ENCODE assay signal across 20 cellular contexts in the genomic region with DNA sequence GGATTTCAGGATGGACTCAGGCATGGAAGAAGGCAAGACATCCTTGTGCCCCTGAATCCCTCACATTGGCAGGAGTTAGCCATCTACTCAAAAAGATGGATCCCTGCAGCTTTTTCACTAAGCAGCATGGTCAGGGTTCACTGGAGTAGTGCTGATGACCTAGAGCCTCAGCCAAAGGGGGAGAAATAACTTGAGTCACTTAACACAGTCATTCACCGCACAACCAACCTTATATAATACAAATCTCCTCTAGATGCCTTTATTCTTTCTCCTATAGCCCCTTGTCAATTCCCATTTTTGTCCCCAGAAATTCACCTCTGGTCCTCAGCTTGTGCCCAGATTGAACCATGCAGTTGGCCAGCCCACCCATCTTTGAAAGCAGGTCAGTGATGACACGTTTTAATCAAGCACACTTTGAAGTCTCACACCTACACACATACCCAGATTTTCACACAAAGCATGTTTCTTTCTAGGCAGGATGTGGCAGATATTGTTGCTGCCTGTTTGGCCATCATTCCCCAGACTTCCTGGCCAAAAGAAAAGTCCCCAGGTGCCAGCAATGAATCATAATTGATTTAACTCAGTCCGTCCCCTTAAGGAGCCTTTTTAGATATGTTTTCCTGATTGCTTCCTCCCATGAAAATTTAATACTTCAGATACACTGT.
DNase-seq lines count a peak whose midpoint lies in the region; ATAC-seq, FAIRE-seq and TF ChIP-seq lines count a peak whose summit lies in the region.
"Had no signal": no experiment of that assay in that cellular context is flagged by ENCODE, and none has a peak within 500 bp of the region (broad histone marks: within the 10 kb centered on the region; RNA-seq: fewer than 3 reads in every experiment).

No MANE protein-coding gene starts in this region.

- H3K27ac ChIP-seq in keratinocyte (ENCODE audit: control insufficient read depth, insufficient read depth, low read length), result no peak overlapping the region
- H3K27ac ChIP-seq: 22Rv1; BLaER1 treated with 17β-estradiol and CSF1 and Interleukin-3, amounts not matched to agents 10 nM and 100 nM; coronary artery had no signal

- H4K20me1 ChIP-seq in keratinocyte (ENCODE audit: control insufficient read depth, extremely low read depth, insufficient read depth, low read length), result no peaks in the 10 kb centered on the region
- H4K20me1 ChIP-seq: BLaER1 treated with 17β-estradiol and CSF1 and Interleukin-3, amounts not matched to agents 10 nM and 100 nM had no signal

- H3K27me3 ChIP-seq in keratinocyte (ENCODE audit: control insufficient read depth, extremely low read depth, insufficient read depth, low read length), result no peaks in the 10 kb centered on the region
- H3K27me3 ChIP-seq: BLaER1 treated with 17β-estradiol and CSF1 and Interleukin-3, amounts not matched to agents 10 nM and 100 nM; spleen had no signal

- no peaks in the 10 kb centered on the region for H3K4me1 ChIP-seq in keratinocyte (ENCODE audit: control insufficient read depth, extremely low read depth, insufficient read depth, low read length)

- H3K4me1 Mint-ChIP-seq in activated naive CD4-positive, alpha-beta T cell treated with anti-CD3 and anti-CD28 coated beads, Interleukin-2, amount 10 ng/mL, durations not matched to agents 7 days and 5 days, result peaks cover 29% of the 10 kb centered on the region
- H3K4me1 Mint-ChIP-seq: neural crest cell had no signal

- no peak overlapping the region for H3K4me3 Mint-ChIP-seq in activated naive CD4-positive, alpha-beta T cell treated with anti-CD3 and anti-CD28 coated beads, Interleukin-2, amount 10 ng/mL, durations not matched to agents 7 days and 5 days
- H3K4me3 Mint-ChIP-seq: memory B cell; neural crest cell; stimulated activated memory B cell treated with anti-CD40 and anti-IgM and Interleukin-4, amounts not matched to agents 10 μg/mL and 1 μg/mL and 100 μg/mL, for 72 hours had no signal

- H2AFZ ChIP-seq in keratinocyte (ENCODE audit: control insufficient read depth, low read length), result no peak overlapping the region

- H3K36me3 ChIP-seq in keratinocyte (ENCODE audit: control insufficient read depth in 2 of 2, extremely low read depth in 1 of 2, insufficient read depth in 2 of 2, low read length in 2 of 2), result no peaks in the 10 kb centered on the region
- H3K36me3 ChIP-seq: BLaER1 treated with 17β-estradiol and CSF1 and Interleukin-3, amounts not matched to agents 10 nM and 100 nM; spleen had no signal

- CTCF ChIA-PET in activated naive CD4-positive, alpha-beta T cell treated with anti-CD3 and anti-CD28 coated beads, Interleukin-2, amount 10 ng/mL, durations not matched to agents 7 days and 5 days (lab: Charles Lee), result no interaction called here

- peak; percentile 39 for FAIRE-seq in keratinocyte (lab: Jason Lieb, UNC)
- FAIRE-seq: HepG2 had no signal

- H3K9ac ChIP-seq in keratinocyte (ENCODE audit: control insufficient read depth, extremely low read depth, insufficient read depth, low read length), result no peak overlapping the region
- H3K9ac ChIP-seq: BLaER1 treated with 17β-estradiol and CSF1 and Interleukin-3, amounts not matched to agents 10 nM and 100 nM had no signal

- H3K27ac Mint-ChIP-seq in activated naive CD4-positive, alpha-beta T cell treated with anti-CD3 and anti-CD28 coated beads, Interleukin-2, amount 10 ng/mL, durations not matched to agents 7 days and 5 days, result peak overlapping the region; percentile 87
- H3K27ac Mint-ChIP-seq: stimulated activated memory B cell treated with anti-CD40 and anti-IgM and Interleukin-4, amounts not matched to agents 10 μg/mL and 1 μg/mL and 100 μg/mL, for 72 hours had no signal

- no peaks in the 10 kb centered on the region for H3K79me2 ChIP-seq in keratinocyte (ENCODE audit: control insufficient read depth, insufficient read depth, low read length)

- peak; percentile 25 to 33 for ATAC-seq in activated CD4-positive, CD25-positive, alpha-beta regulatory T cell treated with anti-CD3 and anti-CD28 coated beads, Interleukin-2, amount 50 U/mL, for 24 hours
- ATAC-seq: esophagus mucosa; HepG2; stimulated activated memory B cell treated with anti-CD40 and anti-IgM and Interleukin-4, amounts not matched to agents 10 μg/mL and 1 μg/mL and 100 μg/mL, for 72 hours had no signal

- H3K9me3 Mint-ChIP-seq in activated naive CD4-positive, alpha-beta T cell treated with anti-CD3 and anti-CD28 coated beads, Interleukin-2, amount 10 ng/mL, durations not matched to agents 7 days and 5 days, result peaks cover 8% of the 10 kb centered on the region

- H3K4me3 ChIP-seq in keratinocyte (ENCODE audit: control insufficient read depth in 2 of 3, extremely low read depth in 1 of 3, insufficient read depth in 2 of 3, low read depth in 1 of 3, low read length in 3 of 3), result no peak overlapping the region
- H3K4me3 ChIP-seq: BLaER1 treated with 17β-estradiol and CSF1 and Interleukin-3, amounts not matched to agents 10 nM and 100 nM; coronary artery; spleen had no signal

- H3K27me3 Mint-ChIP-seq in activated naive CD4-positive, alpha-beta T cell treated with anti-CD3 and anti-CD28 coated beads, Interleukin-2, amount 10 ng/mL, durations not matched to agents 7 days and 5 days, result no peaks in the 10 kb centered on the region
- H3K27me3 Mint-ChIP-seq: memory B cell; stimulated activated memory B cell treated with anti-CD40 and anti-IgM and Interleukin-4, amounts not matched to agents 10 μg/mL and 1 μg/mL and 100 μg/mL, for 72 hours had no signal

- no peak for TF ChIP-seq CTCF in keratinocyte (optimal IDR thresholded peaks at IDR 0.05 in 1 of 3, IDR thresholded peaks at IDR 0.05 in 1 of 3, conservative IDR thresholded peaks at IDR 0.05 in 1 of 3; ENCODE audit: extremely low read depth in 1 of 3, insufficient read depth in 2 of 3, low read length in 3 of 3)

- DNase-seq in activated CD4-positive, CD25-positive, alpha-beta regulatory T cell treated with anti-CD3 and anti-CD28 coated beads, Interleukin-2, amount 50 U/mL, for 72 hours, result no peak
- DNase-seq in HT1080 (ENCODE audit: low read depth) (peak; percentile 47), keratinocyte (ENCODE audit: low read depth, low spot score) (no peak), NCI-H345 (lab: John Stamatoyannopoulos, UW) (no peak), NCI-H526 treated with DMSO at 0.1 percent for 48 hours (lab: John Stamatoyannopoulos, UW) (no peak)
- DNase-seq in activated naive CD4-positive, alpha-beta T cell treated with anti-CD3 and anti-CD28 coated beads, Interleukin-2, amount 10 ng/mL, durations not matched to agents 7 days and 5 days, result peak; percentile 29
- no peak for DNase-seq in NK-92 treated with Interleukin-12 subunit alpha and Interleukin-12 subunit beta, amount 100 ng/mL, for 24 hours (lab: John Stamatoyannopoulos, UW)
- DNase-seq: MM.1S, NCI-H2029, NCI-H748 treated with DMSO at 0.1 percent for 48 hours, spleen had no signal

- H3K9me1 ChIP-seq in keratinocyte (ENCODE audit: control insufficient read depth, extremely low read depth, insufficient read depth, low read length), result no peaks in the 10 kb centered on the region

- H3K4me2 ChIP-seq in keratinocyte (ENCODE audit: control insufficient read depth, extremely low read depth, insufficient read depth, low read depth, low read length), result peak overlapping the region; percentile 1

- H3K36me3 Mint-ChIP-seq in activated naive CD4-positive, alpha-beta T cell treated with anti-CD3 and anti-CD28 coated beads, Interleukin-2, amount 10 ng/mL, durations not matched to agents 7 days and 5 days, result peaks cover 6% of the 10 kb centered on the region

- dilution Hi-C loops in keratinocyte (cut with MboI; ENCODE audit: extremely low pct_ligation_motif_present, low sequenced_read_pairs), result no loop called here

- no peaks in the 10 kb centered on the region for H3K9me3 ChIP-seq in keratinocyte (ENCODE audit: control insufficient read depth, low read depth, low read length)

Comparison
In these comparisons a context has a peak if more than half of its experiments do, and no peak if none do; other contexts are left out.
1. DNase-seq: peak in HT1080 (single experiment) and activated naive CD4-positive, alpha-beta T cell treated with anti-CD3 and anti-CD28 coated beads, Interleukin-2, amount 10 ng/mL, durations not matched to agents 7 days and 5 days (single experiment); none in activated CD4-positive, CD25-positive, alpha-beta regulatory T cell treated with anti-CD3 and anti-CD28 coated beads, Interleukin-2, amount 50 U/mL, for 72 hours (single experiment), keratinocyte (single experiment), NCI-H345 (single experiment), NK-92 treated with Interleukin-12 subunit alpha and Interleukin-12 subunit beta, amount 100 ng/mL, for 24 hours (single experiment) and NCI-H526 treated with DMSO at 0.1 percent for 48 hours (single experiment).